Comparison of ENCODE assay signal across 9 cellular contexts in the genomic region with DNA sequence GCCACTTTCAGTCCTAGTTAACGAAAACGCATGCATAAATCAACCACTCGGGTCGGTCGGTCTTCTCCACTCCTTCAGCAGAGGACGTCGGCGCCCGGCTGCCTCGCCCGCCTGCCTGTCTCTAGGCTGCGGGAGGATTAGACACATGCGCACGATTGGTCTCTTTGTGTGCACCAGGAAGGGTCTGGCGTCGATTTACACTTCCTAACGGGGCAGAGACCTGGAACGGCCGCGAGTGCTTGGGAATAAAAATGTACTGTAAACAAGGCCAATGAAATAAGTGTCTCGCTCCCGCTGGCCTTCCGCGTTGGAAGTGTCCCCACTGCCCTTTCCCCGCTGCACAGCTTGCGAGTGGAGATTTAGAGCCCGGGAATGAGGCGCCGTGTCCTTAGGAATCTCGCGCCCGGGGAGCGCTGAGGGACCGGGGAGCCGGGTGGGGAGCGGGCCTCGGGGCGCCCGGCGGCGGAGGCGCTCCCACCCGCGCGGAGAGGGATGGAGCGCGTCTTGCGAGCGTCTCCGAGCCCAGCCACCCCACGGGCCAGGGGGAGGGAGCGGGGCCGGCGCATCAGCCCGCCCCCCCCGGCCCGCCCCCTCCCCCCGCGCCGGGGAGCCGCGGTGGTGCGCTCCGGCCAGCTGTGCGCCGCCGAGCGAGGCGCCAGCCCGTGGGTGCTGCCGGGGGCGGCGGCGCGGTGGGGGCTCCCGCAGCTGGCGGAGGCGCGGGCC. TPM values are rescaled to one million over a fixed set of nuclear protein-coding genes. Genes with fewer than 3 reads are reported as not detected.
DNase-seq lines count a peak whose midpoint lies in the region; ATAC-seq and TF ChIP-seq lines count a peak whose summit lies in the region.
"Had no signal": no experiment of that assay in that cellular context is flagged by ENCODE, and none has a peak within 500 bp of the region (broad histone marks: within the 10 kb centered on the region; RNA-seq: fewer than 3 reads in every experiment).

A gene (plus strand): TSS at position 636 of the 723 bp plus-strand sequence.

- H4K20me1 ChIP-seq in OCI-LY7 (ENCODE audit: insufficient read depth, low read length) = no peaks in the 10 kb centered on the region

- peaks cover 9% of the 10 kb centered on the region for H3K4me1 ChIP-seq in skeletal muscle satellite cell (ENCODE audit: control insufficient read depth, insufficient read depth, low read length)
- H3K4me1 ChIP-seq in OCI-LY7 (ENCODE audit: insufficient read depth, low read length, poor library complexity, severe bottlenecking) = no peaks in the 10 kb centered on the region

- ATAC-seq in HG03457 (IDR thresholded peaks at IDR 0.05; ENCODE audit: unreplicated experiment) = no peak

- peak; percentile 32 for DNase-seq in activated T-cell treated with anti-CD3 and anti-CD28 coated beads, Interleukin-2, amount 50 U/mL, for 24 hours
- DNase-seq in activated T-cell treated with anti-CD3 and anti-CD28 coated beads for 4 hours = no peak
- DNase-seq in NCI-H748 (lab: John Stamatoyannopoulos, UW; ENCODE audit: unreplicated experiment) = peak; percentile 96
- peak; percentile 81 for DNase-seq in cerebellar cortex (ENCODE audit: low spot score)
- no peak for DNase-seq in immature natural killer cell
- no peak for DNase-seq in OCI-LY7 (ENCODE audit: low spot score)

- no peak for TF ChIP-seq CTCF in OCI-LY7 (conservative IDR thresholded peaks at IDR 0.05; ENCODE audit: low read length)

- H3K9me3 ChIP-seq in skeletal muscle satellite cell (replicated peaks; ENCODE audit: low read length) (no peaks in the 10 kb centered on the region), OCI-LY7 (ENCODE audit: low read length) (no peaks in the 10 kb centered on the region)

- no peak within 1 kb of the TSS for H3K9ac ChIP-seq in skeletal muscle satellite cell (ENCODE audit: low read depth, low read length)

- H3K36me3 ChIP-seq in skeletal muscle satellite cell (ENCODE audit: insufficient read depth, low read length) = no peaks in the 10 kb centered on the region
- H3K36me3 ChIP-seq in OCI-LY7 (ENCODE audit: insufficient read depth, low read length) = no peaks in the 10 kb centered on the region

- BruUV-seq in OCI-LY7 (replicated peaks; lab: Mats Ljungman, UMichigan) = no TSS peak

- H3K4me1 Mint-ChIP-seq in activated T-cell treated with anti-CD3 and anti-CD28 coated beads, Interleukin-2, amount 50 U/mL, for 24 hours (ENCODE audit: low read depth) = peaks cover 17% of the 10 kb centered on the region
- peaks cover 6 to 8% of the 10 kb centered on the region in 2 donors for H3K4me1 Mint-ChIP-seq in immature natural killer cell

- intact Hi-C loops in OCI-LY7 (cut with micrococcal nuclease; ENCODE audit: unreplicated experiment) = no loop called here

- H3K27me3 Mint-ChIP-seq in activated T-cell treated with anti-CD3 and anti-CD28 coated beads, Interleukin-2, amount 50 U/mL, for 24 hours = peaks cover 78% of the 10 kb centered on the region
- H3K27me3 Mint-ChIP-seq in immature natural killer cell (ENCODE audit: low read depth in 3 of 3) = peaks cover 10 to 47% (median 27%) of the 10 kb centered on the region in 3 donors

- no peaks in the 10 kb centered on the region for H3K36me3 Mint-ChIP-seq in activated T-cell treated with anti-CD3 and anti-CD28 coated beads, Interleukin-2, amount 50 U/mL, for 24 hours (ENCODE audit: low read depth)
- no peaks in the 10 kb centered on the region for H3K36me3 Mint-ChIP-seq in immature natural killer cell

- H3K79me2 ChIP-seq in OCI-LY7 (ENCODE audit: insufficient read depth, low read depth, low read length) = no peaks in the 10 kb centered on the region

- CTCF ChIA-PET in OCI-LY7 (lab: Charles Lee; ENCODE audit: unreplicated experiment) = no interaction called here

- peak within 1 kb of the TSS; percentile 61 for H3K4me3 Mint-ChIP-seq in activated T-cell treated with anti-CD3 and anti-CD28 coated beads, Interleukin-2, amount 50 U/mL, for 24 hours
- peak within 1 kb of the TSS; percentile 4 to 75 (median 19) for H3K4me3 Mint-ChIP-seq in immature natural killer cell

- no peak within 1 kb of the TSS for H3K27ac Mint-ChIP-seq in activated T-cell treated with anti-CD3 and anti-CD28 coated beads, Interleukin-2, amount 50 U/mL, for 24 hours
- H3K27ac Mint-ChIP-seq in immature natural killer cell = no peak within 1 kb of the TSS

- H3K4me3 ChIP-seq in skeletal muscle satellite cell (ENCODE audit: low read length) = peak within 1 kb of the TSS; percentile 76
- H3K4me3 ChIP-seq in OCI-LY7 (ENCODE audit: low read depth, low read length, poor library complexity, severe bottlenecking) = no peak within 1 kb of the TSS

- peaks cover 41% of the 10 kb centered on the region for H3K27me3 ChIP-seq in skeletal muscle satellite cell (ENCODE audit: control insufficient read depth, insufficient read depth, low read length)

- H3K4me2 ChIP-seq in skeletal muscle satellite cell (ENCODE audit: low read length) (peak within 1 kb of the TSS; percentile 96), OCI-LY7 (ENCODE audit: low read length) (no peak within 1 kb of the TSS)

- no peak within 1 kb of the TSS for H2AFZ ChIP-seq in OCI-LY7 (ENCODE audit: low read length)

- no peaks in the 10 kb centered on the region for H3K9me3 Mint-ChIP-seq in activated T-cell treated with anti-CD3 and anti-CD28 coated beads, Interleukin-2, amount 50 U/mL, for 24 hours
- peaks cover 0 to 2% (median 0%) of the 10 kb centered on the region in 6 donors for H3K9me3 Mint-ChIP-seq in immature natural killer cell

- POLR2A ChIA-PET in OCI-LY7 (lab: Charles Lee) = no interaction called here

- H3K27ac ChIP-seq in OCI-LY7 (ENCODE audit: low read depth, low read length, poor library complexity, severe bottlenecking) = no peak within 1 kb of the TSS

- no peaks in the 10 kb centered on the region for H3K9me2 ChIP-seq in OCI-LY7 (ENCODE audit: insufficient read depth, low read length)

RNA-seq across cellular contexts. Expression of the gene that starts here (rescaled TPM):
- under 1 TPM; 0.17 to 0.54 (median 0.30) TPM for polyA plus RNA-seq in immature natural killer cell
- total RNA-seq in skeletal muscle satellite cell (2012; rRNA removed) = under 0.01 TPM in 1 of 2 replicates, not detected in the other
- total RNA-seq in OCI-LY7 (2014; rRNA removed; shearing (Covaris generic)) = not detected in 2 replicates
- not detected in 2 replicates for total RNA-seq in OCI-LY7 (2022)
- total RNA-seq: activated CD8-positive, alpha-beta memory T cell treated with anti-CD3 and anti-CD28 coated beads for 36 hours had no signal

Comparison
In these comparisons a context has a peak if more than half of its experiments do, and no peak if none do; other contexts are left out.
1. DNase-seq: peak in activated T-cell treated with anti-CD3 and anti-CD28 coated beads, Interleukin-2, amount 50 U/mL, for 24 hours (single experiment), NCI-H748 (single experiment) and cerebellar cortex (single experiment); none in activated T-cell treated with anti-CD3 and anti-CD28 coated beads for 4 hours (single experiment), immature natural killer cell (0 of 3) and OCI-LY7 (single experiment).